Comparison of ENCODE assay signal across 22 cellular contexts in genomic region chr2:238669046-238669445, GRCh38.
DNase-seq lines count a peak whose midpoint lies in the region; ATAC-seq and TF ChIP-seq lines count a peak whose summit lies in the region.
"Had no signal": no experiment of that assay in that cellular context is flagged by ENCODE, and none has a peak within 500 bp of the region (broad histone marks: within the 10 kb centered on the region; RNA-seq: fewer than 3 reads in every experiment).

No MANE protein-coding gene starts in this region.

- H3K4me1 ChIP-seq in upper lobe of left lung, result no peaks in the 10 kb centered on the region
- H3K4me1 ChIP-seq: Caco-2 had no signal

- no peaks in the 10 kb centered on the region for H3K36me3 ChIP-seq in upper lobe of left lung
- H3K36me3 ChIP-seq: BLaER1 had no signal

- no peaks in the 10 kb centered on the region for H3K4me1 Mint-ChIP-seq in WTC11
- H3K4me1 Mint-ChIP-seq: B cell; CD4-positive, CD25-positive, alpha-beta regulatory T cell; GM23338; H9 had no signal

- peaks cover 10% of the 10 kb centered on the region for H3K27me3 Mint-ChIP-seq in WTC11 (ENCODE audit: low read depth)

- peaks cover 0 to 6% (median 0%) of the 10 kb centered on the region in 4 donors for H3K9me3 ChIP-seq in upper lobe of left lung
- H3K9me3 ChIP-seq: Caco-2 had no signal

- peak; percentile 55 for DNase-seq in EH (ENCODE audit: low read depth)
- peak; percentile 32 for DNase-seq in M059J (ENCODE audit: low read depth)
- peak; percentile 56 for DNase-seq in RPMI7951 (ENCODE audit: low read depth)
- DNase-seq in fibroblast of mammary gland (ENCODE audit: low read depth), result peak; percentile 73
- no peak for DNase-seq in cardiac septum (ENCODE audit: low spot score)
- DNase-seq in WTC11 (ENCODE audit: low spot score), result no peak
- no peak for DNase-seq in upper lobe of left lung
- no peak for DNase-seq in GM19240 (ENCODE audit: insufficient read length, low spot score)
- DNase-seq: Caco-2; CD4-positive, CD25-positive, alpha-beta regulatory T cell; CD8-positive, alpha-beta T cell; DMS153; DND-41; EL; GDM1; H9 had no signal

- H3K4me3 ChIP-seq in fibroblast of mammary gland (ENCODE audit: control insufficient read depth, low read depth, low read length) (no peak overlapping the region), upper lobe of left lung (no peak overlapping the region)
- H3K4me3 ChIP-seq: BLaER1, GM12878, GM23338 had no signal

- H3K27ac ChIP-seq in upper lobe of left lung, result no peak overlapping the region
- H3K27ac ChIP-seq: 22Rv1, BLaER1, C4-2B had no signal

- no peaks in the 10 kb centered on the region for H3K36me3 Mint-ChIP-seq in WTC11
- H3K36me3 Mint-ChIP-seq: CD4-positive, CD25-positive, alpha-beta regulatory T cell; CD8-positive, alpha-beta T cell had no signal

- 93 to 100% methylated on average over 1 of the region's 1 CpG for WGBS in upper lobe of left lung, 2 donors

- peaks cover 46% of the 10 kb centered on the region for H3K9me3 Mint-ChIP-seq in WTC11

- H3K27me3 ChIP-seq in upper lobe of left lung, result no peaks in the 10 kb centered on the region
- H3K27me3 ChIP-seq: BLaER1 had no signal

- intact Hi-C loops in cardiac septum (cut with DNase I), result no loop called here

- H3K27ac Mint-ChIP-seq in WTC11, result no peak overlapping the region
- H3K27ac Mint-ChIP-seq: B cell; CD4-positive, CD25-positive, alpha-beta regulatory T cell; CD8-positive, alpha-beta T cell; GM23338; H9 had no signal

- POLR2A ChIA-PET in WTC11 (lab: Charles Lee), result no interaction called here

- TF ChIP-seq CTCF in fibroblast of mammary gland (conservative IDR thresholded peaks at IDR 0.05; ENCODE audit: control insufficient read depth, insufficient read depth, low read depth, low read length) (no peak), WTC11 (IDR thresholded peaks at IDR 0.05) (no peak), upper lobe of left lung (IDR thresholded peaks at IDR 0.05) (no peak)

- TF ChIP-seq EP300 in upper lobe of left lung (IDR thresholded peaks at IDR 0.05), result no peak

- no peak overlapping the region for H3K4me3 Mint-ChIP-seq in WTC11
- H3K4me3 Mint-ChIP-seq: B cell; CD4-positive, CD25-positive, alpha-beta regulatory T cell; CD8-positive, alpha-beta T cell; GM23338; H9 had no signal

- CTCF ChIA-PET in WTC11 (lab: Charles Lee), result no interaction called here

- no peak for TF ChIP-seq POLR2A in upper lobe of left lung (IDR thresholded peaks at IDR 0.05)

- ATAC-seq in WTC11 (no peak), upper lobe of left lung (ENCODE audit: low FRiP score in 2 of 2) (no peak)
- ATAC-seq: CD8-positive, alpha-beta T cell; GM12878; GM23338 had no signal

TF ChIP-seq in WTC11, 78 proteins besides CTCF, POLR2A, EP300 and RAD21:
- TF ChIP-seq SMAD4 (CRISPR knock-in tag; IDR thresholded peaks at IDR 0.05), result no peak
- no peak for TF ChIP-seq CREM (CRISPR knock-in tag; IDR thresholded peaks at IDR 0.05)
- no peak for TF ChIP-seq ZNF423 (CRISPR knock-in tag; IDR thresholded peaks at IDR 0.05)
- no peak for TF ChIP-seq TCF7 (CRISPR knock-in tag; IDR thresholded peaks at IDR 0.05; ENCODE audit: low read depth)
- no peak for TF ChIP-seq ZNF416 (CRISPR knock-in tag; IDR thresholded peaks at IDR 0.05)
- no peak for TF ChIP-seq TP53 (CRISPR knock-in tag; IDR thresholded peaks at IDR 0.05)

Comparison
In these comparisons a context has a peak if more than half of its experiments do, and no peak if none do; other contexts are left out.
1. DNase-seq: peak in EH (single experiment), M059J (single experiment), RPMI7951 (single experiment) and fibroblast of mammary gland (single experiment); none in cardiac septum (single experiment), WTC11 (single experiment), upper lobe of left lung (0 of 2) and GM19240 (single experiment).